In the genomic region with DNA sequence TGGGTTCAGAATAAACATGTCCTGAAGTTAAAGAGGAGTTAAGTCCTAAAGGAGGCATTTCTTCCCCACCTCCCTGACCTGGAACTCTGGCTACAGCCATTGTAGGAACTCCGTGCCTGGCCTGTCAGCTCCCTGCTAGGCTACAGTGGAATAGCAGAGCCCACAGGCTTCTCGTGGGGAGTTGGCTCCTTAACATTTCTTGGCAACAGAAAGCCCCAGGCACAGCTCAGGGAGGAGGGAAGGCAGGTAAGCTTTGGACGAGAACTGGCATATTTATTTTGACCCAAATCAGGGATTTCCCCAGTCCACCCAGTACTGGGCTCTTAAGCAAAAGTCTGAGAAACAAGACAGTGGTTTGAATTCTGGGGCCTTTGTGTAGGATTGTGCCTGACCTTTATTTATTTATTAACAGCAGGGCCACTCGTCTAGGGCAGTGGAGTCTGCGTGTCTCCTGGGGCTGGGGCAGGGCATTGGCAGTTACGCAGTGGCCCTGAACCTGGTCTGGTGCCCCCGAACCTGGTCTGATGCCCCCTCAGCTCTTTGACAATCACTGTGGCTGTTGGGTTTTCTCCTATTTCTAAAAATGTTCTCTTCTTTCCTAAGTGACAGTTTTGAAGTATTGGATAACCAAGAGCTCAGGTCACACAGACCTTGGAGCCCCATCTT, we compare ENCODE assay signal across 11 cellular contexts. TPM values are rescaled to one million over a fixed set of nuclear protein-coding genes. Genes with fewer than 3 reads are reported as not detected.
DNase-seq lines count a peak whose midpoint lies in the region; ATAC-seq, FAIRE-seq and TF ChIP-seq lines count a peak whose summit lies in the region.
"Had no signal": no experiment of that assay in that cellular context is flagged by ENCODE, and none has a peak within 500 bp of the region (broad histone marks: within the 10 kb centered on the region; RNA-seq: fewer than 3 reads in every experiment).

No MANE protein-coding gene starts in this region.

- no peak overlapping the region for H3K14ac ChIP-seq in neuronal stem cell (ENCODE audit: low read length)

- H4K20me1 ChIP-seq in keratinocyte (ENCODE audit: control insufficient read depth, extremely low read depth, insufficient read depth, low read length), result peaks cover 34% of the 10 kb centered on the region

- H3K9ac ChIP-seq in keratinocyte (ENCODE audit: control insufficient read depth, extremely low read depth, insufficient read depth, low read length) (no peak overlapping the region), neuronal stem cell (ENCODE audit: low read depth, low read length, poor library complexity) (no peak overlapping the region)

- H2BK12ac ChIP-seq in neuronal stem cell (ENCODE audit: low read length), result no peak overlapping the region

- H3K36me3 ChIP-seq in keratinocyte (ENCODE audit: control insufficient read depth in 2 of 2, extremely low read depth in 1 of 2, insufficient read depth in 2 of 2, low read length in 2 of 2) (peaks cover 50 to 70% of the 10 kb centered on the region in 2 experiments), tibial artery (peaks cover 25 to 70% (median 56%) of the 10 kb centered on the region in 3 donors), neuronal stem cell (replicated peaks in 1 of 2; ENCODE audit: control insufficient read depth in 2 of 2, insufficient read depth in 2 of 2, low read length in 2 of 2) (peaks cover 63 to 96% of the 10 kb centered on the region in 2 donors)

- H3K27me3 ChIP-seq in keratinocyte (ENCODE audit: control insufficient read depth, extremely low read depth, insufficient read depth, low read length) (no peaks in the 10 kb centered on the region), tibial artery (no peaks in the 10 kb centered on the region), neuronal stem cell (ENCODE audit: control insufficient read depth in 3 of 3, insufficient read depth in 3 of 3, low read depth in 1 of 3, low read length in 3 of 3) (no peaks in the 10 kb centered on the region)
- H3K27me3 ChIP-seq: SJSA1 had no signal

- dilution Hi-C loops in keratinocyte (cut with MboI; ENCODE audit: extremely low pct_ligation_motif_present, low sequenced_read_pairs), result no loop called here

- H3K27me3 Mint-ChIP-seq in activated CD8-positive, alpha-beta memory T cell treated with anti-CD3 and anti-CD28 coated beads, Interleukin-2, amount 10 ng/mL, durations not matched to agents 7 days and 5 days, result no peaks in the 10 kb centered on the region
- no peaks in the 10 kb centered on the region for H3K27me3 Mint-ChIP-seq in activated CD4-positive, alpha-beta memory T cell treated with anti-CD3 and anti-CD28 coated beads, Interleukin-2, amount 10 ng/mL, durations not matched to agents 7 days and 5 days

- peaks cover 12% of the 10 kb centered on the region for H3K9me1 ChIP-seq in keratinocyte (ENCODE audit: control insufficient read depth, extremely low read depth, insufficient read depth, low read length)

- no CpG with 5 or more reads among the region's 7 CpGs for WGBS in neuronal stem cell (ENCODE audit: extremely low coverage in 2 of 2, insufficient read length in 2 of 2, insufficient replicate concordance in 1 of 2), 2 donors

- H3K4me3 Mint-ChIP-seq in activated CD8-positive, alpha-beta memory T cell treated with anti-CD3 and anti-CD28 coated beads, Interleukin-2, amount 10 ng/mL, durations not matched to agents 7 days and 5 days, result no peak overlapping the region
- H3K4me3 Mint-ChIP-seq in activated CD4-positive, alpha-beta memory T cell treated with anti-CD3 and anti-CD28 coated beads, Interleukin-2, amount 10 ng/mL, durations not matched to agents 7 days and 5 days, result peak overlapping the region; percentile 27

- H3K27ac ChIP-seq in keratinocyte (ENCODE audit: control insufficient read depth, insufficient read depth, low read length) (peak overlapping the region; percentile 20), tibial artery (no peak overlapping the region), neuronal stem cell (replicated peaks; ENCODE audit: low read length) (no peak overlapping the region)
- H3K27ac ChIP-seq: SJSA1 had no signal

- peaks cover 68% of the 10 kb centered on the region for H3K36me3 Mint-ChIP-seq in activated CD8-positive, alpha-beta memory T cell treated with anti-CD3 and anti-CD28 coated beads, Interleukin-2, amount 10 ng/mL, durations not matched to agents 7 days and 5 days
- H3K36me3 Mint-ChIP-seq in activated CD4-positive, alpha-beta memory T cell treated with anti-CD3 and anti-CD28 coated beads, Interleukin-2, amount 10 ng/mL, durations not matched to agents 7 days and 5 days (ENCODE audit: low read depth), result peaks cover 82% of the 10 kb centered on the region

- peaks cover 19% of the 10 kb centered on the region for H3K79me1 ChIP-seq in neuronal stem cell (ENCODE audit: low read depth, low read length)

- DNase-seq in activated CD8-positive, alpha-beta memory T cell treated with anti-CD3 and anti-CD28 coated beads, Interleukin-2, amount 10 ng/mL, durations not matched to agents 7 days and 5 days, result no peak
- DNase-seq in activated CD8-positive, alpha-beta memory T cell treated with anti-CD3 and anti-CD28 coated beads for 24 hours, result no peak
- no peak for DNase-seq in activated CD4-positive, alpha-beta memory T cell treated with anti-CD3 and anti-CD28 coated beads, Interleukin-2, amount 10 ng/mL, durations not matched to agents 7 days and 5 days
- no peak for DNase-seq in keratinocyte (ENCODE audit: low read depth, low spot score)
- DNase-seq in tibial artery, result peak; percentile 9 to 24
- DNase-seq in stimulated activated CD4-positive, alpha-beta T cell treated with anti-CD3 and anti-CD28 coated beads, Interleukin-4, amount 100 ng/mL, for 24 hours, result no peak
- no peak for DNase-seq in NCI-H748 (lab: John Stamatoyannopoulos, UW; ENCODE audit: unreplicated experiment)
- no peak for DNase-seq in neuronal stem cell (ENCODE audit: low spot score)
- DNase-seq: HCEC 1CT had no signal

- ATAC-seq in activated CD8-positive, alpha-beta memory T cell treated with anti-CD3 and anti-CD28 coated beads, Interleukin-2, amount 10 ng/mL, durations not matched to agents 7 days and 5 days, result no peak

- no peak overlapping the region for H3K23ac ChIP-seq in neuronal stem cell (ENCODE audit: low read depth, low read length, poor library complexity)

- H3K79me2 ChIP-seq in keratinocyte (ENCODE audit: control insufficient read depth, insufficient read depth, low read length), result peaks cover 59% of the 10 kb centered on the region

- H3K4me3 ChIP-seq in keratinocyte (ENCODE audit: control insufficient read depth in 2 of 3, extremely low read depth in 1 of 3, insufficient read depth in 2 of 3, low read depth in 1 of 3, low read length in 3 of 3) (no peak overlapping the region), tibial artery (no peak overlapping the region), neuronal stem cell (ENCODE audit: low read length in 2 of 2) (no peak overlapping the region)
- H3K4me3 ChIP-seq: SJSA1 had no signal

- H2BK15ac ChIP-seq in neuronal stem cell (ENCODE audit: low read length), result no peak overlapping the region

- H3K4me1 Mint-ChIP-seq in activated CD8-positive, alpha-beta memory T cell treated with anti-CD3 and anti-CD28 coated beads, Interleukin-2, amount 10 ng/mL, durations not matched to agents 7 days and 5 days, result peaks cover 89% of the 10 kb centered on the region
- H3K4me1 Mint-ChIP-seq in activated CD4-positive, alpha-beta memory T cell treated with anti-CD3 and anti-CD28 coated beads, Interleukin-2, amount 10 ng/mL, durations not matched to agents 7 days and 5 days, result peaks cover 89% of the 10 kb centered on the region

- H3K18ac ChIP-seq in neuronal stem cell (ENCODE audit: low read length), result no peak overlapping the region

- peak overlapping the region; percentile 87 for H3K27ac Mint-ChIP-seq in activated CD8-positive, alpha-beta memory T cell treated with anti-CD3 and anti-CD28 coated beads, Interleukin-2, amount 10 ng/mL, durations not matched to agents 7 days and 5 days
- H3K27ac Mint-ChIP-seq in activated CD4-positive, alpha-beta memory T cell treated with anti-CD3 and anti-CD28 coated beads, Interleukin-2, amount 10 ng/mL, durations not matched to agents 7 days and 5 days, result peak overlapping the region; percentile 95

- no peak overlapping the region for H2AK5ac ChIP-seq in neuronal stem cell (ENCODE audit: low read depth, low read length)

- intact Hi-C loops in tibial artery (cut with DNase I; ENCODE audit: low total_unique reads), result no loop called here

- no peak overlapping the region for H2BK120ac ChIP-seq in neuronal stem cell (ENCODE audit: low read depth, low read length)

- H3K9me3 ChIP-seq in keratinocyte (ENCODE audit: control insufficient read depth, low read depth, low read length), result no peaks in the 10 kb centered on the region
- H3K9me3 ChIP-seq in tibial artery, result no peaks in the 10 kb centered on the region
- no peaks in the 10 kb centered on the region for H3K9me3 ChIP-seq in neuronal stem cell (replicated peaks in 1 of 2; ENCODE audit: control insufficient read depth in 2 of 2, insufficient read depth in 1 of 2, low read depth in 1 of 2, low read length in 2 of 2)
- H3K9me3 ChIP-seq: SJSA1 had no signal

- no peak overlapping the region for H2BK5ac ChIP-seq in neuronal stem cell (ENCODE audit: low read length)

- H4K8ac ChIP-seq in neuronal stem cell (ENCODE audit: low read depth, low read length), result no peak overlapping the region

- H3K4me2 ChIP-seq in keratinocyte (ENCODE audit: control insufficient read depth, extremely low read depth, insufficient read depth, low read depth, low read length) (no peak overlapping the region), neuronal stem cell (ENCODE audit: insufficient read depth, low read length, poor library complexity, severe bottlenecking) (no peak overlapping the region)

- no peak overlapping the region for H4K91ac ChIP-seq in neuronal stem cell (ENCODE audit: low read depth, low read length, poor library complexity)

- TF ChIP-seq CTCF in keratinocyte (optimal IDR thresholded peaks at IDR 0.05 in 1 of 3, IDR thresholded peaks at IDR 0.05 in 1 of 3, conservative IDR thresholded peaks at IDR 0.05 in 1 of 3; ENCODE audit: extremely low read depth in 1 of 3, insufficient read depth in 2 of 3, low read length in 3 of 3) (no peak), tibial artery (IDR thresholded peaks at IDR 0.05) (no peak)

- CTCF ChIA-PET in activated CD8-positive, alpha-beta memory T cell treated with anti-CD3 and anti-CD28 coated beads, Interleukin-2, amount 10 ng/mL, durations not matched to agents 7 days and 5 days (lab: Charles Lee), result interaction anchor here (1.5 kb wide), 1 partner anchor 9 kb away, joined by 5 read pairs; no protein-coding TSS in a partner anchor
- CTCF ChIA-PET in activated CD4-positive, alpha-beta memory T cell treated with anti-CD3 and anti-CD28 coated beads, Interleukin-2, amount 10 ng/mL, durations not matched to agents 7 days and 5 days (lab: Charles Lee), result interaction anchor here (1.8 kb wide), 1 partner anchor 8 kb away, joined by 12 read pairs; the partner anchor contains the start of gene ISG20

- no peaks in the 10 kb centered on the region for H3K9me3 Mint-ChIP-seq in activated CD8-positive, alpha-beta memory T cell treated with anti-CD3 and anti-CD28 coated beads, Interleukin-2, amount 10 ng/mL, durations not matched to agents 7 days and 5 days (ENCODE audit: low read depth)
- no peaks in the 10 kb centered on the region for H3K9me3 Mint-ChIP-seq in activated CD4-positive, alpha-beta memory T cell treated with anti-CD3 and anti-CD28 coated beads, Interleukin-2, amount 10 ng/mL, durations not matched to agents 7 days and 5 days

- peaks cover 30% of the 10 kb centered on the region for H3K4me1 ChIP-seq in keratinocyte (ENCODE audit: control insufficient read depth, extremely low read depth, insufficient read depth, low read length)
- H3K4me1 ChIP-seq in tibial artery, result no peaks in the 10 kb centered on the region
- H3K4me1 ChIP-seq in neuronal stem cell (ENCODE audit: control insufficient read depth in 2 of 2, insufficient read depth in 1 of 2, low read depth in 1 of 2, low read length in 2 of 2), result no peaks in the 10 kb centered on the region
- H3K4me1 ChIP-seq: SJSA1 had no signal

- no peak for FAIRE-seq in keratinocyte (lab: Jason Lieb, UNC)
- FAIRE-seq: kidney had no signal

- no peak overlapping the region for H3K4ac ChIP-seq in neuronal stem cell (ENCODE audit: low read length)

- H2AFZ ChIP-seq in keratinocyte (ENCODE audit: control insufficient read depth, low read length), result no peak overlapping the region
- no peak overlapping the region for H2AFZ ChIP-seq in neuronal stem cell (ENCODE audit: low read length)

- POLR2A ChIA-PET in activated CD4-positive, alpha-beta memory T cell treated with anti-CD3 and anti-CD28 coated beads, Interleukin-2, amount 10 ng/mL, durations not matched to agents 7 days and 5 days (lab: Charles Lee), result interaction anchor here (0.7 to 2.2 kb wide), 3 partner anchors 9 to 164 kb away, joined by 3 to 16 read pairs (median 4); partner anchors contain the start of genes AEN and MRPL46

RNA-seq across cellular contexts. Expression of gene ISG20, which starts 7.9 kb away (rescaled TPM):
- total RNA-seq in activated CD8-positive, alpha-beta memory T cell treated with anti-CD3 and anti-CD28 coated beads, Interleukin-2, amount 10 ng/mL, durations not matched to agents 7 days and 5 days, result 100 to 1,000 TPM; 155 to 379 TPM
- total RNA-seq in activated CD4-positive, alpha-beta memory T cell treated with anti-CD3 and anti-CD28 coated beads, Interleukin-2, amount 10 ng/mL, durations not matched to agents 7 days and 5 days, result 100 to 1,000 TPM; 337 to 338 TPM
- 8.5 to 10.6 TPM (median 8.9 TPM) in 3 replicates for polyA plus RNA-seq in keratinocyte
- polyA plus RNA-seq in keratinocyte (2011; ENCODE audit: low read depth), result 34.8 TPM
- 2.9 and 7.9 TPM in 2 replicates for polyA plus RNA-seq in keratinocyte (2011; cell fraction: cytosol; rRNA removed)
- polyA plus RNA-seq in keratinocyte (2011; cell fraction: nucleus; rRNA removed), result 4.1 and 4.9 TPM in 2 replicates
- polyA plus RNA-seq in keratinocyte (2012; ENCODE audit: low replicate concordance), result 20.8 and 27.8 TPM in 2 replicates
- 4.0 to 14.3 TPM (median 4.4 TPM) in 3 replicates for polyA minus RNA-seq in keratinocyte
- 10.0 TPM for polyA minus RNA-seq in keratinocyte (2011; cell fraction: cytosol; rRNA and poly(A)+ RNA removed)
- polyA minus RNA-seq in keratinocyte (2011; cell fraction: nucleus; rRNA and poly(A)+ RNA removed), result 4.4 and 7.2 TPM in 2 replicates
- polyA plus RNA-seq in neuronal stem cell (2013, experiment 1 of 2), result 2.1 TPM
- polyA plus RNA-seq in neuronal stem cell (2013, experiment 2 of 2), result 1.6 TPM

RNA-seq across cellular contexts. Expression of gene AEN, which starts 9.8 kb away (rescaled TPM):
- 10 to 100 TPM; 55.7 to 57.4 TPM for total RNA-seq in activated CD8-positive, alpha-beta memory T cell treated with anti-CD3 and anti-CD28 coated beads, Interleukin-2, amount 10 ng/mL, durations not matched to agents 7 days and 5 days
- 10 to 100 TPM; 32.7 to 33.5 TPM for total RNA-seq in activated CD4-positive, alpha-beta memory T cell treated with anti-CD3 and anti-CD28 coated beads, Interleukin-2, amount 10 ng/mL, durations not matched to agents 7 days and 5 days
- polyA plus RNA-seq in keratinocyte, result 27.5 to 28.2 TPM (median 27.7 TPM) in 3 replicates
- polyA plus RNA-seq in keratinocyte (2011; ENCODE audit: low read depth), result 16.4 TPM
- 18.2 and 20.9 TPM in 2 replicates for polyA plus RNA-seq in keratinocyte (2011; cell fraction: cytosol; rRNA removed)
- 34.6 and 35.1 TPM in 2 replicates for polyA plus RNA-seq in keratinocyte (2011; cell fraction: nucleus; rRNA removed)
- 21.1 and 27.8 TPM in 2 replicates for polyA plus RNA-seq in keratinocyte (2012; ENCODE audit: low replicate concordance)
- polyA minus RNA-seq in keratinocyte, result 32.1 to 64.2 TPM (median 35.7 TPM) in 3 replicates
- polyA minus RNA-seq in keratinocyte (2011; cell fraction: cytosol; rRNA and poly(A)+ RNA removed), result 51.6 TPM
- 28.2 and 30.8 TPM in 2 replicates for polyA minus RNA-seq in keratinocyte (2011; cell fraction: nucleus; rRNA and poly(A)+ RNA removed)
- 42.3 TPM for polyA plus RNA-seq in neuronal stem cell (2013, experiment 1 of 2)
- 41.6 TPM for polyA plus RNA-seq in neuronal stem cell (2013, experiment 2 of 2)

Comparison
In these comparisons a context has a peak if more than half of its experiments do, and no peak if none do; other contexts are left out.
1. DNase-seq: peak in tibial artery (2 of 2); none in activated CD8-positive, alpha-beta memory T cell treated with anti-CD3 and anti-CD28 coated beads, Interleukin-2, amount 10 ng/mL, durations not matched to agents 7 days and 5 days (single experiment), activated CD8-positive, alpha-beta memory T cell treated with anti-CD3 and anti-CD28 coated beads for 24 hours (single experiment), activated CD4-positive, alpha-beta memory T cell treated with anti-CD3 and anti-CD28 coated beads, Interleukin-2, amount 10 ng/mL, durations not matched to agents 7 days and 5 days (single experiment), keratinocyte (single experiment), stimulated activated CD4-positive, alpha-beta T cell treated with anti-CD3 and anti-CD28 coated beads, Interleukin-4, amount 100 ng/mL, for 24 hours (single experiment), NCI-H748 (single experiment) and neuronal stem cell (single experiment).